ENCODE assay signal across 8 cellular contexts in the genomic region with DNA sequence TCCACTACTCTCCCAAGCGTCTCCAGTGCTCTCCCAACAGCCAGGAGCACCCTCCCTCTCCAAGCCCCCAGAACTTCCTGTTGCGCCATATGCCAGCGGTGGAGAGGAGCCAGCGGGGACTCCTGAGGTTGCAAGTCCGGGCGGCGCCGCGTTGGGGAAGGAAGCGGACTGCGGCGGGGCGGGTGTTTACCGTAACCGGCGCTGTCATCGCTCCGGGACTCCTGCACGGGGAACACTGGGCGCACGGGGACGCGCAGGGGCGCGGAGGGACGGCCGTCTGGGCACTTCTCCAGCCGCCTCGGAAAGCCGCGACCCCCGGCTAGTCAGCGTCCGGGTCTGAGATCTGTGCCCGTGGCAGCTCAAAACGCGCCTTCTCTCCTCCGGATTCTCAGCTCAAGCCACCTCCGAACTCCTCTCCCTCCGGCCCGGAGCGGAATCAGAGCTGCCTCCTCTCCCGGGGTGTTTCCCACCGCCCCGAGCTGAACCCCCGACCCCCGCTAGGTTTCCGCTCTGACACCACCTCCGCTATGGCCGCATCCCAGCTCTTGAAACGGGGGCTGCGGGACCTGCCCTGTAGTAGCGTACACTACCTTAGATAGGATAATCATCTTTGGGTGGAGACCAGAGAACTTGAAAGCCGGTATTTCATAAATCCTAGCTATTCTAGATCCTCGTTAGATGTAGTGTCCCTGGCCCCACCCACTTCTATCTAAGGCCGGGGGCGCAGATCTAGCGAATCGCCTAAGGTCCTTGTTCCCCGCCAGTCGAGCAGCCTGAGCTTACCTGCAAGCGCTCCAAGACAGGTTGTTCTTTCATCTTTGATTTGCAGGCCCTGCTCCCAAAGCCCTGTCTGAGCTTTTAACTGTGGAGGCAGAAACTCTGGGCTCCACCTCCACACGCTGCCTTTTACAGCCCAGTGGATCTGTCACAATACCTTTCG. TPM values are rescaled to one million over a fixed set of nuclear protein-coding genes. Genes with fewer than 3 reads are reported as not detected.
A peak's percentile ranks its signal among the peaks of the same experiment; 100 is the strongest.
DNase-seq lines count a peak whose midpoint lies in the region; ATAC-seq and TF ChIP-seq lines count a peak whose summit lies in the region.

A gene with protein sequence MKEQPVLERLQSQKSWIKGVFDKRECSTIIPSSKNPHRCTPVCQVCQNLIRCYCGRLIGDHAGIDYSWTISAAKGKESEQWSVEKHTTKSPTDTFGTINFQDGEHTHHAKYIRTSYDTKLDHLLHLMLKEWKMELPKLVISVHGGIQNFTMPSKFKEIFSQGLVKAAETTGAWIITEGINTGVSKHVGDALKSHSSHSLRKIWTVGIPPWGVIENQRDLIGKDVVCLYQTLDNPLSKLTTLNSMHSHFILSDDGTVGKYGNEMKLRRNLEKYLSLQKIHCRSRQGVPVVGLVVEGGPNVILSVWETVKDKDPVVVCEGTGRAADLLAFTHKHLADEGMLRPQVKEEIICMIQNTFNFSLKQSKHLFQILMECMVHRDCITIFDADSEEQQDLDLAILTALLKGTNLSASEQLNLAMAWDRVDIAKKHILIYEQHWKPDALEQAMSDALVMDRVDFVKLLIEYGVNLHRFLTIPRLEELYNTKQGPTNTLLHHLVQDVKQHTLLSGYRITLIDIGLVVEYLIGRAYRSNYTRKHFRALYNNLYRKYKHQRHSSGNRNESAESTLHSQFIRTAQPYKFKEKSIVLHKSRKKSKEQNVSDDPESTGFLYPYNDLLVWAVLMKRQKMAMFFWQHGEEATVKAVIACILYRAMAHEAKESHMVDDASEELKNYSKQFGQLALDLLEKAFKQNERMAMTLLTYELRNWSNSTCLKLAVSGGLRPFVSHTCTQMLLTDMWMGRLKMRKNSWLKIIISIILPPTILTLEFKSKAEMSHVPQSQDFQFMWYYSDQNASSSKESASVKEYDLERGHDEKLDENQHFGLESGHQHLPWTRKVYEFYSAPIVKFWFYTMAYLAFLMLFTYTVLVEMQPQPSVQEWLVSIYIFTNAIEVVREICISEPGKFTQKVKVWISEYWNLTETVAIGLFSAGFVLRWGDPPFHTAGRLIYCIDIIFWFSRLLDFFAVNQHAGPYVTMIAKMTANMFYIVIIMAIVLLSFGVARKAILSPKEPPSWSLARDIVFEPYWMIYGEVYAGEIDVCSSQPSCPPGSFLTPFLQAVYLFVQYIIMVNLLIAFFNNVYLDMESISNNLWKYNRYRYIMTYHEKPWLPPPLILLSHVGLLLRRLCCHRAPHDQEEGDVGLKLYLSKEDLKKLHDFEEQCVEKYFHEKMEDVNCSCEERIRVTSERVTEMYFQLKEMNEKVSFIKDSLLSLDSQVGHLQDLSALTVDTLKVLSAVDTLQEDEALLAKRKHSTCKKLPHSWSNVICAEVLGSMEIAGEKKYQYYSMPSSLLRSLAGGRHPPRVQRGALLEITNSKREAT (N-terminal part only) (minus strand): TSS at position 881 of the 940 bp plus-strand sequence. CDS start 65 bp downstream, at position 816.

- H3K27me3 Mint-ChIP-seq in IgD-negative memory B cell = peaks cover 41% of the 10 kb centered on the region

- H3K36me3 ChIP-seq in ascending aorta (no peaks in the 10 kb centered on the region), right atrium auricular region (no peaks in the 10 kb centered on the region)

- peaks cover 0 to 5% of the 10 kb centered on the region in 2 donors for H3K4me1 ChIP-seq in ascending aorta
- H3K4me1 ChIP-seq in right atrium auricular region = peaks cover 0 to 14% of the 10 kb centered on the region in 2 donors

- no peaks in the 10 kb centered on the region for H3K27me3 ChIP-seq in ascending aorta
- H3K27me3 ChIP-seq in right atrium auricular region = no peaks in the 10 kb centered on the region

- intact Hi-C loops in ascending aorta (cut with DNase I) (no loop called here), posterior cingulate gyrus (cut with DNase I) (no loop called here)

- peak; percentile 75 for DNase-seq in ELR (ENCODE audit: low read depth)
- peak; percentile 59 for DNase-seq in RWPE1 (ENCODE audit: low spot score)
- DNase-seq in ascending aorta (ENCODE audit: low spot score in 2 of 2) = peak in 1 of 2 donors; percentile 85
- peak; percentile 82 for DNase-seq in right atrium auricular region (ENCODE audit: low spot score)
- peak in 9 of 10 donors; percentile 35 to 92 (median 46) for DNase-seq in posterior cingulate gyrus

- peak within 1 kb of the TSS in 1 of 3 donors; percentile 69 for H3K27ac Mint-ChIP-seq in IgD-negative memory B cell

- POLR2A ChIA-PET in RWPE1 (lab: Yijun Ruan, JAX; ENCODE audit: low non-redundant PET) = interaction anchor here (0.5 kb wide), 1 partner anchor 63 kb away, joined by 7 read pairs; no protein-coding TSS in a partner anchor

- TF ChIP-seq CTCF in RWPE1 (conservative IDR thresholded peaks at IDR 0.05; ENCODE audit: low read depth) (no peak), ascending aorta (IDR thresholded peaks at IDR 0.05) (no peak), right atrium auricular region (IDR thresholded peaks at IDR 0.05) (no peak)

- peaks cover 0 to 8% (median 6%) of the 10 kb centered on the region in 3 donors for H3K9me3 Mint-ChIP-seq in IgD-negative memory B cell

- H3K4me3 ChIP-seq in ascending aorta = peak within 1 kb of the TSS; percentile 62 to 65
- peak within 1 kb of the TSS; percentile 42 to 58 for H3K4me3 ChIP-seq in right atrium auricular region

- peak within 1 kb of the TSS in 3 of 4 donors; percentile 62 to 90 (median 79) for H3K4me3 Mint-ChIP-seq in IgD-negative memory B cell

- H3K9me3 ChIP-seq in ascending aorta = no peaks in the 10 kb centered on the region
- no peaks in the 10 kb centered on the region for H3K9me3 ChIP-seq in right atrium auricular region

- H3K36me3 Mint-ChIP-seq in IgD-negative memory B cell = no peaks in the 10 kb centered on the region

- H3K27ac ChIP-seq in RWPE1 (peak within 1 kb of the TSS; percentile 51), ascending aorta (peak within 1 kb of the TSS in 1 of 2 donors; percentile 70), right atrium auricular region (peak within 1 kb of the TSS; percentile 63 to 71)

- ATAC-seq in HG03139 (IDR thresholded peaks at IDR 0.05; ENCODE audit: unreplicated experiment) (no peak), GM18861 (IDR thresholded peaks at IDR 0.05; ENCODE audit: unreplicated experiment) (no peak)

- CTCF ChIA-PET in RWPE1 (lab: Yijun Ruan, JAX) = interaction anchor here (0.6 to 2.0 kb wide), 4 partner anchors 9 to 113 kb away, joined by 3 to 7 read pairs (median 3); no protein-coding TSS in a partner anchor

- peaks cover 6 to 8% (median 7%) of the 10 kb centered on the region in 3 donors for H3K4me1 Mint-ChIP-seq in IgD-negative memory B cell

RNA-seq across cellular contexts. Expression of the gene that starts here (rescaled TPM):
- polyA plus RNA-seq in IgD-negative memory B cell = not detected
- total RNA-seq in ascending aorta = 0.96 TPM
- under 1 TPM; 0.19 to 0.83 TPM for total RNA-seq in right atrium auricular region

Comparison
In these comparisons a context has a peak if more than half of its experiments do, and no peak if none do; other contexts are left out.
1. Peak in DNase-seq, H3K4me3 ChIP-seq and H3K27ac ChIP-seq in right atrium auricular region; RNA of the gene not detected or under 1 TPM.